7 cellular contexts compared by ENCODE assay signal in the genomic region with DNA sequence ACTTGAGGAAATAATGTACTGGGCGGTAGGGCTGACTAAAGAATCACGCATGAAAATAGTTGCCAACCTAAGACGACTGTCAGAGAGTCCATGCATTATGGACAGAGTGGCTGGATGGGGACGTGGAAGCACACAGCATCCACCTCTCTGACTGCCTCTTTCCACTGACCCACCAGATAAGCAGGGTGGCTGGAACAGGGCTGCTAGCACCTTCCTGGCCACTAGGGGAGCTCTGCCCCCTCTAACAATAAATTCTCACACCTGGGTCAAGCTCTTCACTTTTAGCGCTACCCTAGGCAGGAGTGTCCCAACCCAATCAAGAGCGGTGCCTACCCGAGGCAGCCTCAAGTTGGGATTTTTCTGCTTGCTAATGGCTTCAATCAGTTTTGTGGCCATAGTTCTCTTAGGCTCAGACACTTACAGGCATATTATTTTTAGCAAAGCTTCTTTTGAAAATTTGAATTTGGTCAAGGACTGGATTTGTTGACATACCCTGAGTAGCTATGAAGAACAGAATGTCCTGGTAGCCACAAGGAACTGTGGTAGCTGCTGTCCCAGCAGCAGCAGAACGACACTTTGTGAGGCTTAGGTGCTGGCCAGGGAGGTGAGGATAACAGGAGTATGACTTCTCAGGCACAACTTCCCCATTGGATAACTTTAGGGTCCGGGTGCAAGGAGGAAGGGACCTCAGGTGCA. TPM values are rescaled to one million over a fixed set of nuclear protein-coding genes. Genes with fewer than 3 reads are reported as not detected.
A peak's percentile ranks its signal among the peaks of the same experiment; 100 is the strongest.
DNase-seq lines count a peak whose midpoint lies in the region; ATAC-seq, FAIRE-seq and TF ChIP-seq lines count a peak whose summit lies in the region.

No MANE protein-coding gene starts in this region.

- no peaks in the 10 kb centered on the region for H3K9me3 Mint-ChIP-seq in mesothelial cell of epicardium
- no peaks in the 10 kb centered on the region for H3K9me3 Mint-ChIP-seq in stimulated activated effector memory CD8-positive, alpha-beta T cell treated with anti-CD3 and anti-CD28 coated beads, Interleukin-12 subunit alpha, Interleukin-12 subunit beta, amount 100 ng/mL, for 72 hours

- peaks cover 15% of the 10 kb centered on the region for H3K36me3 Mint-ChIP-seq in mesothelial cell of epicardium
- H3K36me3 Mint-ChIP-seq in stimulated activated effector memory CD8-positive, alpha-beta T cell treated with anti-CD3 and anti-CD28 coated beads, Interleukin-12 subunit alpha, Interleukin-12 subunit beta, amount 100 ng/mL, for 72 hours: peaks cover 10% of the 10 kb centered on the region

- no peak overlapping the region for H3K4me3 Mint-ChIP-seq in mesothelial cell of epicardium
- no peak overlapping the region for H3K4me3 Mint-ChIP-seq in stimulated activated effector memory CD8-positive, alpha-beta T cell treated with anti-CD3 and anti-CD28 coated beads, Interleukin-12 subunit alpha, Interleukin-12 subunit beta, amount 100 ng/mL, for 72 hours

- DNase-seq in NCI-H1105 (lab: John Stamatoyannopoulos, UW) (peak; percentile 19), dermis microvascular lymphatic vessel endothelial cell (ENCODE audit: low read depth in 2 of 2) (peak; percentile 38 to 64), mesothelial cell of epicardium (ENCODE audit: low spot score in 2 of 2, unreplicated experiment in 2 of 2) (peak in 1 of 2 experiments; percentile 70)
- peak; percentile 46 to 54 for DNase-seq in activated CD4-positive, alpha-beta T cell treated with anti-CD3 and anti-CD28 coated beads for 4 hours
- peak; percentile 45 to 75 for DNase-seq in stimulated activated effector memory CD8-positive, alpha-beta T cell treated with anti-CD3 and anti-CD28 coated beads, Interleukin-12 subunit alpha, Interleukin-12 subunit beta, amount 100 ng/mL, for 72 hours (ENCODE audit: low spot score in 2 of 2)

- H3K4me1 Mint-ChIP-seq in mesothelial cell of epicardium: peaks cover 4% of the 10 kb centered on the region
- peaks cover 24% of the 10 kb centered on the region for H3K4me1 Mint-ChIP-seq in stimulated activated effector memory CD8-positive, alpha-beta T cell treated with anti-CD3 and anti-CD28 coated beads, Interleukin-12 subunit alpha, Interleukin-12 subunit beta, amount 100 ng/mL, for 72 hours

- H3K27me3 Mint-ChIP-seq in mesothelial cell of epicardium (ENCODE audit: low read depth): no peaks in the 10 kb centered on the region

- H3K27ac Mint-ChIP-seq in mesothelial cell of epicardium: peak overlapping the region; percentile 30
- peak overlapping the region; percentile 76 for H3K27ac Mint-ChIP-seq in stimulated activated effector memory CD8-positive, alpha-beta T cell treated with anti-CD3 and anti-CD28 coated beads, Interleukin-12 subunit alpha, Interleukin-12 subunit beta, amount 100 ng/mL, for 72 hours

- ATAC-seq in GM21723 (IDR thresholded peaks at IDR 0.05; ENCODE audit: unreplicated experiment): peak; percentile 79
- ATAC-seq in stimulated activated effector memory CD8-positive, alpha-beta T cell treated with anti-CD3 and anti-CD28 coated beads, Interleukin-12 subunit alpha, Interleukin-12 subunit beta, amount 100 ng/mL, for 72 hours: peak; percentile 87

- peak; percentile 49 for FAIRE-seq in G401.6 (lab: Jason Lieb, UNC)

- TF ChIP-seq CTCF in mesothelial cell of epicardium (IDR thresholded peaks at IDR 0.05; ENCODE audit: unreplicated experiment): peak; percentile 75

RNA-seq across cellular contexts. Expression of gene TPM2, which starts 6.9 kb away (rescaled TPM):
- total RNA-seq in dermis microvascular lymphatic vessel endothelial cell: 4.4 and 6.2 TPM in 2 replicates
- 289 to 294 TPM (median 291 TPM) in 3 replicates for total RNA-seq in mesothelial cell of epicardium

RNA-seq across cellular contexts. Expression of gene CA9, which starts 22.9 kb away (rescaled TPM):
- total RNA-seq in dermis microvascular lymphatic vessel endothelial cell (0.13 TPM in 2 replicates), mesothelial cell of epicardium (1.1 to 2.3 TPM (median 1.7 TPM) in 3 replicates)

RNA-seq across cellular contexts. Expression of gene ARHGEF39, which starts 31.7 kb away (rescaled TPM):
- total RNA-seq in dermis microvascular lymphatic vessel endothelial cell (0.51 and 1.0 TPM in 2 replicates), mesothelial cell of epicardium (6.3 to 8.0 TPM (median 6.5 TPM) in 3 replicates)

RNA-seq across cellular contexts. Expression of gene TLN1, which starts 35.3 kb away (rescaled TPM):
- total RNA-seq in dermis microvascular lymphatic vessel endothelial cell (230 and 315 TPM in 2 replicates), mesothelial cell of epicardium (224 to 230 TPM (median 226 TPM) in 3 replicates)

RNA-seq across cellular contexts. Expression of gene CREB3, which starts 35.8 kb away (rescaled TPM):
- total RNA-seq in dermis microvascular lymphatic vessel endothelial cell (35.5 and 39.9 TPM in 2 replicates), mesothelial cell of epicardium (29.1 to 32.7 TPM (median 31.6 TPM) in 3 replicates)

Comparison
In these comparisons a context has a peak if more than half of its experiments do, and no peak if none do; other contexts are left out.
1. RNA of gene TPM2, which starts 6.9 kb away (total RNA-seq): 289 to 294 TPM in mesothelial cell of epicardium; 4.4 to 6.2 TPM in dermis microvascular lymphatic vessel endothelial cell; every median in the first group is over 10 times any median in the second.